ENCODE assay signal across 39 cellular contexts in the genomic region with DNA sequence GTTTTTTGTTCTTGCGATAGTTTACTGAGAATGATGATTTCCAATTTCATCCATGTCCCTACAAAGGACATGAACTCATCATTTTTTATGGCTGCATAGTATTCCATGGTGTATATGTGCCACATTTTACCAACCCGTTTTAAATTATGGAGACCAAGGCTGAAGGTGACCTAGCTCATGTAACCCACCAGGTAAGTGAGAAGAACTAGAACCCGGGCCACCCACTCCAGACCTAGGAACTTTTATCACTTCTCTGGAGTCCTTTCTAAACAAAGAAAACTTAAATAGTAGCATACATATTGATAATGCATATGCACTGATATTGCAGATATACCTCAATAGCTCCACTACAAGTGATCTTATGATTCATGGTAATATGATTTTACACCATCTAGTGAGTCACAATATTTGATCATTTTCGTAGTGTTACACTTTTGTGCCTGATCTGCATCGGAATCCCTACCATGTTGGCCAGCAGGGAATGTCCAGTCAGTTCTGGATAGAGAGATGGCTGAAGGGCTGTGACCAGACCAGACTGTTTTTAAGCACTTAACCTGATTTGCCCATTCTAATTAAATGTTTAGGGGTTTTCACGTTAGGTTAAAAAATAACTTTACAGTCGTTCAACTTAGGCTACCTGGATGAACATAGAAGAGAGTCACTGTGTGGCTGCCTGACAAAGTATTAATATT. TPM values are rescaled to one million over a fixed set of nuclear protein-coding genes. Genes with fewer than 3 reads are reported as not detected.
"Had no signal": no experiment of that assay in that cellular context is flagged by ENCODE, and none has a peak within 500 bp of the region (broad histone marks: within the 10 kb centered on the region; RNA-seq: fewer than 3 reads in every experiment).

No MANE protein-coding gene starts in this region.

- H3K36me3 Mint-ChIP-seq: brain had no signal

- H3K27ac ChIP-seq: adrenal gland, ascending aorta, brain microvascular endothelial cell, breast epithelium, cardiac muscle cell had no signal

- H3K27ac Mint-ChIP-seq: activated naive CD4-positive, alpha-beta T cell treated with anti-CD3 and anti-CD28 coated beads for 36 hours; activated naive CD4-positive, alpha-beta T cell treated with anti-CD3 and anti-CD28 coated beads, Interleukin-2, amount 10 ng/mL, durations not matched to agents 7 days and 5 days; activated naive CD4-positive, alpha-beta T cell treated with anti-CD3 and anti-CD28 coated beads, Interleukin-2, amount 50 U/mL, for 24 hours; activated naive CD4-positive, alpha-beta T cell treated with anti-CD3 and anti-CD28 coated beads, Interleukin-2, amount 50 U/mL, for 72 hours; activated naive CD8-positive, alpha-beta T cell; activated naive CD8-positive, alpha-beta T cell treated with anti-CD3 and anti-CD28 coated beads for 36 hours; activated naive CD8-positive, alpha-beta T cell treated with anti-CD3 and anti-CD28 coated beads, Interleukin-2, amount 10 ng/mL, durations not matched to agents 7 days and 5 days; activated naive CD8-positive, alpha-beta T cell treated with anti-CD3 and anti-CD28 coated beads, Interleukin-2, amount 50 U/mL, for 24 hours; activated T-cell treated with anti-CD3 and anti-CD28 coated beads, Interleukin-2, amount 50 U/mL, for 72 hours; activated T-helper 1 cell treated with anti-CD3 and anti-CD28 coated beads, Interleukin-12 subunit alpha, Interleukin-12 subunit beta, Interleukin-2, Interleukin-4 antibody, amounts not matched to agents 30 ng/mL and 10 ng/mL and 1 ng/mL, durations not matched to agents 14 hours and 24 hours and 36 hours; activated T-helper 17 cell treated with anti-CD3 and anti-CD28 coated beads, Interleukin-2, amount 50 U/mL, for 72 hours; activated T-helper 2 cell treated with anti-CD3 and anti-CD28 coated beads, Interferon-gamma antibody, Interleukin-2, Interleukin-4, amounts not matched to agents 10 μg/mL and 5 μg/mL and 100 μg/mL, durations not matched to agents 14 hours and 24 hours and 36 hours; brain had no signal

- DNase-seq: activated effector memory CD4-positive, alpha-beta T cell treated with anti-CD3 and anti-CD28 coated beads, Interleukin-2, amount 50 U/mL, for 16 hours; activated effector memory CD4-positive, alpha-beta T cell treated with Interleukin-2 at 50 U/mL for 16 hours; activated gamma-delta T cell; activated gamma-delta T cell treated with Interleukin-2 at 50 U/mL for 16 hours; activated naive CD4-positive, alpha-beta T cell; activated naive CD4-positive, alpha-beta T cell treated with anti-CD3 and anti-CD28 coated beads for 36 hours; activated naive CD4-positive, alpha-beta T cell treated with anti-CD3 and anti-CD28 coated beads, Interleukin-2, amount 10 ng/mL, durations not matched to agents 7 days and 5 days; activated naive CD4-positive, alpha-beta T cell treated with anti-CD3 and anti-CD28 coated beads, Interleukin-2, amount 50 U/mL, for 16 hours; activated naive CD4-positive, alpha-beta T cell treated with Interleukin-2 at 50 U/mL for 16 hours; activated naive CD8-positive, alpha-beta T cell treated with anti-CD3 and anti-CD28 coated beads for 36 hours; activated naive CD8-positive, alpha-beta T cell treated with anti-CD3 and anti-CD28 coated beads, Interleukin-2, amount 10 ng/mL, durations not matched to agents 7 days and 5 days; activated naive CD8-positive, alpha-beta T cell treated with anti-CD3 and anti-CD28 coated beads, Interleukin-2, amount 50 U/mL, for 24 hours; activated T-cell treated with anti-CD3 and anti-CD28 coated beads, Interleukin-2, amount 50 U/mL, for 1 hour; activated T-cell treated with anti-CD3 and anti-CD28 coated beads, Interleukin-2, amount 50 U/mL, for 4 hours; activated T-cell treated with anti-CD3 and anti-CD28 coated beads, Interleukin-2, amount 50 U/mL, for 48 hours; activated T-cell treated with anti-CD3 and anti-CD28 coated beads, Interleukin-2, amount 50 U/mL, for 72 hours; adrenal gland; amniotic stem cell; amygdala; anterior cingulate cortex; aorta; brain microvascular endothelial cell; caudate nucleus; central memory CD4-positive, alpha-beta T cell; cerebellar nuclear complex had no signal

- ATAC-seq: activated naive CD4-positive, alpha-beta T cell treated with anti-CD3 and anti-CD28 coated beads, Interleukin-2, amount 50 U/mL, for 72 hours; activated naive CD8-positive, alpha-beta T cell treated with anti-CD3 and anti-CD28 coated beads, Interleukin-2, amount 50 U/mL, for 24 hours; activated T-cell treated with anti-CD3 and anti-CD28 coated beads, Interleukin-2, amount 50 U/mL, for 4 hours; activated T-cell treated with anti-CD3 and anti-CD28 coated beads, Interleukin-2, amount 50 U/mL, for 72 hours; activated T-helper 17 cell treated with anti-CD3 and anti-CD28 coated beads, Interleukin-2, amount 50 U/mL, for 72 hours had no signal

- H3K27me3 ChIP-seq: ascending aorta, brain microvascular endothelial cell, cardiac muscle cell had no signal

- H3K4me1 ChIP-seq: adrenal gland, ascending aorta, breast epithelium had no signal

- H3K4me3 Mint-ChIP-seq: activated naive CD4-positive, alpha-beta T cell treated with anti-CD3 and anti-CD28 coated beads for 36 hours; activated naive CD4-positive, alpha-beta T cell treated with anti-CD3 and anti-CD28 coated beads, Interleukin-2, amount 10 ng/mL, durations not matched to agents 7 days and 5 days; activated naive CD4-positive, alpha-beta T cell treated with anti-CD3 and anti-CD28 coated beads, Interleukin-2, amount 50 U/mL, for 24 hours; activated naive CD8-positive, alpha-beta T cell; activated naive CD8-positive, alpha-beta T cell treated with anti-CD3 and anti-CD28 coated beads for 36 hours; activated naive CD8-positive, alpha-beta T cell treated with anti-CD3 and anti-CD28 coated beads, Interleukin-2, amount 10 ng/mL, durations not matched to agents 7 days and 5 days; activated naive CD8-positive, alpha-beta T cell treated with anti-CD3 and anti-CD28 coated beads, Interleukin-2, amount 50 U/mL, for 24 hours; activated T-cell treated with anti-CD3 and anti-CD28 coated beads, Interleukin-2, amount 50 U/mL, for 4 hours; activated T-cell treated with anti-CD3 and anti-CD28 coated beads, Interleukin-2, amount 50 U/mL, for 72 hours; activated T-helper 1 cell treated with anti-CD3 and anti-CD28 coated beads, Interleukin-12 subunit alpha, Interleukin-12 subunit beta, Interleukin-2, Interleukin-4 antibody, amounts not matched to agents 30 ng/mL and 10 ng/mL and 1 ng/mL, durations not matched to agents 14 hours and 24 hours and 36 hours; activated T-helper 17 cell treated with anti-CD3 and anti-CD28 coated beads, Interleukin-2, amount 50 U/mL, for 72 hours; brain; central memory CD8-positive, alpha-beta T cell had no signal

- H3K4me1 Mint-ChIP-seq: activated naive CD4-positive, alpha-beta T cell treated with anti-CD3 and anti-CD28 coated beads, Interleukin-2, amount 10 ng/mL, durations not matched to agents 7 days and 5 days; activated naive CD4-positive, alpha-beta T cell treated with anti-CD3 and anti-CD28 coated beads, Interleukin-2, amount 50 U/mL, for 24 hours; activated naive CD8-positive, alpha-beta T cell treated with anti-CD3 and anti-CD28 coated beads for 36 hours; activated naive CD8-positive, alpha-beta T cell treated with anti-CD3 and anti-CD28 coated beads, Interleukin-2, amount 10 ng/mL, durations not matched to agents 7 days and 5 days; activated naive CD8-positive, alpha-beta T cell treated with anti-CD3 and anti-CD28 coated beads, Interleukin-2, amount 50 U/mL, for 24 hours; activated T-helper 17 cell treated with anti-CD3 and anti-CD28 coated beads, Interleukin-2, amount 50 U/mL, for 72 hours; brain; central memory CD8-positive, alpha-beta T cell had no signal

- H3K4me3 ChIP-seq: adrenal gland, ascending aorta, breast epithelium, cardiac muscle cell had no signal

- FAIRE-seq: astrocyte, bronchial epithelial cell had no signal

- H3K9me3 Mint-ChIP-seq: activated naive CD4-positive, alpha-beta T cell treated with anti-CD3 and anti-CD28 coated beads for 36 hours; activated naive CD4-positive, alpha-beta T cell treated with anti-CD3 and anti-CD28 coated beads, Interleukin-2, amount 10 ng/mL, durations not matched to agents 7 days and 5 days; activated naive CD4-positive, alpha-beta T cell treated with anti-CD3 and anti-CD28 coated beads, Interleukin-2, amount 50 U/mL, for 24 hours; activated naive CD4-positive, alpha-beta T cell treated with anti-CD3 and anti-CD28 coated beads, Interleukin-2, amount 50 U/mL, for 72 hours; activated naive CD8-positive, alpha-beta T cell treated with anti-CD3 and anti-CD28 coated beads for 36 hours; activated naive CD8-positive, alpha-beta T cell treated with anti-CD3 and anti-CD28 coated beads, Interleukin-2, amount 50 U/mL, for 24 hours; activated T-cell treated with anti-CD3 and anti-CD28 coated beads, Interleukin-2, amount 50 U/mL, for 4 hours; activated T-helper 1 cell treated with anti-CD3 and anti-CD28 coated beads, Interleukin-12 subunit alpha, Interleukin-12 subunit beta, Interleukin-2, Interleukin-4 antibody, amounts not matched to agents 30 ng/mL and 10 ng/mL and 1 ng/mL, durations not matched to agents 14 hours and 24 hours and 36 hours; activated T-helper 17 cell treated with anti-CD3 and anti-CD28 coated beads, Interleukin-2, amount 50 U/mL, for 72 hours; activated T-helper 2 cell treated with anti-CD3 and anti-CD28 coated beads, Interferon-gamma antibody, Interleukin-2, Interleukin-4, amounts not matched to agents 10 μg/mL and 5 μg/mL and 100 μg/mL, durations not matched to agents 14 hours and 24 hours and 36 hours; brain; central memory CD8-positive, alpha-beta T cell had no signal

- H3K36me3 ChIP-seq: adrenal gland, ascending aorta, brain microvascular endothelial cell, breast epithelium, cardiac muscle cell had no signal

- H3K27me3 Mint-ChIP-seq: activated naive CD8-positive, alpha-beta T cell; activated naive CD8-positive, alpha-beta T cell treated with anti-CD3 and anti-CD28 coated beads, Interleukin-2, amount 50 U/mL, for 24 hours; activated T-helper 17 cell treated with anti-CD3 and anti-CD28 coated beads, Interleukin-2, amount 50 U/mL, for 72 hours; brain had no signal

- H3K9me3 ChIP-seq: adrenal gland, ascending aorta, breast epithelium had no signal

RNA-seq across cellular contexts. Expression of a gene that starts 15.2 kb away (rescaled TPM):
- total RNA-seq: ascending aorta, chondrocyte had no signal
- polyA plus RNA-seq: cardiac muscle cell had no signal

RNA-seq across cellular contexts. Expression of a gene that starts 49.0 kb away (rescaled TPM):
- total RNA-seq: ascending aorta, chondrocyte had no signal
- polyA plus RNA-seq: cardiac muscle cell had no signal
